ENCODE assay signal across 18 cellular contexts in the genomic region with DNA sequence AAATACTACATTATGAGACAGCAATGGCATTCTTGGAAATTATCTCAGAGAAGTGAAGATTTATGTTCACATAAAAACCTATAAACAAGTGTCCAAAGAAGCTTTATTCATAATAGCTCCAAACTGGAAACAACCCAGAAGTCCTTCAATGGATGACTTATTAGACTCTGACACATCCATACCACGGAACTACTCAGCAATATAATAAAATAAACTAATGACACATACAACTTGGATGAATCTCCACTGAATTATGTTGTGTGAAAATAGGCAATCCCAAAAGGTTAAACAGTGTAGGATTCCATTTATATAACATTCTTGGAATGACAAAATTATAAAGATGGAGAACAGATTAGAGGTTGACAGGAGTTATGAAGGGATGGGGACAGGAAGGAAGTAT.
DNase-seq lines count a peak whose midpoint lies in the region; ATAC-seq and TF ChIP-seq lines count a peak whose summit lies in the region.
"Had no signal": no experiment of that assay in that cellular context is flagged by ENCODE, and none has a peak within 500 bp of the region (broad histone marks: within the 10 kb centered on the region; RNA-seq: fewer than 3 reads in every experiment).

No MANE protein-coding gene starts in this region.

- ATAC-seq in activated T-cell treated with anti-CD3 and anti-CD28 coated beads, Interleukin-2, amount 50 U/mL, for 72 hours (replicated peaks in 1 of 2) = no peak
- ATAC-seq: body of pancreas; effector memory CD8-positive, alpha-beta T cell had no signal

- DNase-seq in ACHN = peak; percentile 90
- no peak for DNase-seq in HEK293T (ENCODE audit: extremely low spot score)
- peak; percentile 42 for DNase-seq in astrocyte of the cerebellum (ENCODE audit: low read depth)
- peak; percentile 33 for DNase-seq in hepatic stellate cell (ENCODE audit: low spot score)
- no peak for DNase-seq in activated T-cell treated with anti-CD3 and anti-CD28 coated beads, Interleukin-2, amount 50 U/mL, for 72 hours
- no peak for DNase-seq in stimulated activated naive CD4-positive, alpha-beta T cell treated with Interleukin-2 at 50 U/mL for 16 hours (lab: John Stamatoyannopoulos, UW)
- DNase-seq in T-helper 2 cell treated with Interferon-gamma antibody and Interleukin-4, amounts not matched to agents 5 μg/mL and 100 μg/mL, for 36 hours (ENCODE audit: low spot score) = no peak
- no peak for DNase-seq in head of caudate nucleus
- DNase-seq: body of pancreas; effector memory CD8-positive, alpha-beta T cell; H7; mesendoderm; NCI-H1092; ovary; RPMI8226; stimulated activated CD4-positive, alpha-beta T cell treated with anti-CD3 and anti-CD28 coated beads, Interleukin-15, amount 100 ng/mL, for 24 hours; tibial artery had no signal

- H3K27ac Mint-ChIP-seq in activated T-cell treated with anti-CD3 and anti-CD28 coated beads, Interleukin-2, amount 50 U/mL, for 72 hours = no peak overlapping the region
- H3K27ac Mint-ChIP-seq in T-helper 2 cell treated with Interferon-gamma antibody and Interleukin-4, amounts not matched to agents 5 μg/mL and 100 μg/mL, for 36 hours = no peak overlapping the region
- H3K27ac Mint-ChIP-seq: activated T-helper 2 cell treated with anti-CD3 and anti-CD28 coated beads, Interferon-gamma antibody, Interleukin-2, Interleukin-4, amounts not matched to agents 10 μg/mL and 5 μg/mL and 100 μg/mL, durations not matched to agents 14 hours and 24 hours and 36 hours; effector memory CD8-positive, alpha-beta T cell had no signal

- no peak overlapping the region for H3K4me3 Mint-ChIP-seq in activated T-cell treated with anti-CD3 and anti-CD28 coated beads, Interleukin-2, amount 50 U/mL, for 72 hours
- H3K4me3 Mint-ChIP-seq in T-helper 2 cell treated with Interferon-gamma antibody and Interleukin-4, amounts not matched to agents 5 μg/mL and 100 μg/mL, for 36 hours = no peak overlapping the region
- H3K4me3 Mint-ChIP-seq: effector memory CD8-positive, alpha-beta T cell had no signal

- POLR2A ChIA-PET in HEK293T (lab: Yijun Ruan, JAX) = no interaction called here

- no peaks in the 10 kb centered on the region for H3K9me3 Mint-ChIP-seq in activated T-cell treated with anti-CD3 and anti-CD28 coated beads, Interleukin-2, amount 50 U/mL, for 72 hours
- H3K9me3 Mint-ChIP-seq in T-helper 2 cell treated with Interferon-gamma antibody and Interleukin-4, amounts not matched to agents 5 μg/mL and 100 μg/mL, for 36 hours = peaks cover 3% of the 10 kb centered on the region
- H3K9me3 Mint-ChIP-seq: effector memory CD8-positive, alpha-beta T cell had no signal

- H3K27me3 Mint-ChIP-seq in activated T-cell treated with anti-CD3 and anti-CD28 coated beads, Interleukin-2, amount 50 U/mL, for 72 hours (ENCODE audit: low read depth) = no peaks in the 10 kb centered on the region
- no peaks in the 10 kb centered on the region for H3K27me3 Mint-ChIP-seq in T-helper 2 cell treated with Interferon-gamma antibody and Interleukin-4, amounts not matched to agents 5 μg/mL and 100 μg/mL, for 36 hours (ENCODE audit: low read depth)
- H3K27me3 Mint-ChIP-seq: effector memory CD8-positive, alpha-beta T cell had no signal

- CTCF ChIA-PET in HEK293T (lab: Yijun Ruan, JAX) = no interaction called here

- no peaks in the 10 kb centered on the region for H3K4me1 Mint-ChIP-seq in activated T-cell treated with anti-CD3 and anti-CD28 coated beads, Interleukin-2, amount 50 U/mL, for 72 hours (ENCODE audit: low read depth)
- no peaks in the 10 kb centered on the region for H3K4me1 Mint-ChIP-seq in T-helper 2 cell treated with Interferon-gamma antibody and Interleukin-4, amounts not matched to agents 5 μg/mL and 100 μg/mL, for 36 hours (ENCODE audit: low read depth)

- in situ Hi-C loops in ACHN (cut with HindIII; ENCODE audit: low pct_ligation_motif_present, low pct_unique_long_range_greater_than_20kb, low sequenced_read_pairs) = no loop called here
- in situ Hi-C loops in astrocyte of the cerebellum (cut with HindIII; ENCODE audit: low sequenced_read_pairs) = no loop called here

- peaks cover 0 to 6% of the 10 kb centered on the region in 2 donors for H3K36me3 Mint-ChIP-seq in activated T-cell treated with anti-CD3 and anti-CD28 coated beads, Interleukin-2, amount 50 U/mL, for 72 hours (ENCODE audit: insufficient read depth in 2 of 2)
- peaks cover 5% of the 10 kb centered on the region for H3K36me3 Mint-ChIP-seq in T-helper 2 cell treated with Interferon-gamma antibody and Interleukin-4, amounts not matched to agents 5 μg/mL and 100 μg/mL, for 36 hours (ENCODE audit: low read depth)

- no peak overlapping the region for H3K4me3 ChIP-seq in astrocyte of the cerebellum (ENCODE audit: low read depth, low read length)
- H3K4me3 ChIP-seq: body of pancreas, ovary, tibial artery had no signal

- intact Hi-C loops in head of caudate nucleus (cut with DNase I) = no loop called here

- TF ChIP-seq CTCF in astrocyte of the cerebellum (IDR thresholded peaks at IDR 0.05; ENCODE audit: low read depth, low read length, missing control alignments) = no peak

TF ChIP-seq in HEK293T, 16 proteins besides CTCF, POLR2A, EP300 and RAD21:
- no peak for TF ChIP-seq LEF1 (IDR thresholded peaks at IDR 0.05; ENCODE audit: borderline replicate concordance)
- TF ChIP-seq, protein P1, sequence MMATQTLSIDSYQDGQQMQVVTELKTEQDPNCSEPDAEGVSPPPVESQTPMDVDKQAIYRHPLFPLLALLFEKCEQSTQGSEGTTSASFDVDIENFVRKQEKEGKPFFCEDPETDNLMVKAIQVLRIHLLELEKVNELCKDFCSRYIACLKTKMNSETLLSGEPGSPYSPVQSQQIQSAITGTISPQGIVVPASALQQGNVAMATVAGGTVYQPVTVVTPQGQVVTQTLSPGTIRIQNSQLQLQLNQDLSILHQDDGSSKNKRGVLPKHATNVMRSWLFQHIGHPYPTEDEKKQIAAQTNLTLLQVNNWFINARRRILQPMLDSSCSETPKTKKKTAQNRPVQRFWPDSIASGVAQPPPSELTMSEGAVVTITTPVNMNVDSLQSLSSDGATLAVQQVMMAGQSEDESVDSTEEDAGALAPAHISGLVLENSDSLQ (IDR thresholded peaks at IDR 0.05) = peak; percentile 13; the same call in 1 of the 2 replicates
TF ChIP-seq in HEK293T: peak in this region for 1.

Comparison
In these comparisons a context has a peak if more than half of its experiments do, and no peak if none do; other contexts are left out.
1. DNase-seq: peak in ACHN (single experiment), astrocyte of the cerebellum (single experiment) and hepatic stellate cell (single experiment); none in HEK293T (single experiment), activated T-cell treated with anti-CD3 and anti-CD28 coated beads, Interleukin-2, amount 50 U/mL, for 72 hours (0 of 2), stimulated activated naive CD4-positive, alpha-beta T cell treated with Interleukin-2 at 50 U/mL for 16 hours (single experiment), T-helper 2 cell treated with Interferon-gamma antibody and Interleukin-4, amounts not matched to agents 5 μg/mL and 100 μg/mL, for 36 hours (single experiment) and head of caudate nucleus (0 of 42).